ENCODE assay signal across 13 cellular contexts in genomic region chr16:74771656-74772315, GRCh38. TPM values are rescaled to one million over a fixed set of nuclear protein-coding genes. Genes with fewer than 3 reads are reported as not detected.
DNase-seq lines count a peak whose midpoint lies in the region; ATAC-seq and TF ChIP-seq lines count a peak whose summit lies in the region.
"Had no signal": no experiment of that assay in that cellular context is flagged by ENCODE, and none has a peak within 500 bp of the region (broad histone marks: within the 10 kb centered on the region; RNA-seq: fewer than 3 reads in every experiment).

No MANE protein-coding gene starts in this region.

- TF ChIP-seq CTCF in GM12864 (IDR thresholded peaks at IDR 0.05; ENCODE audit: low read depth, low read length, missing control alignments) = no peak
- TF ChIP-seq CTCF in foreskin keratinocyte (conservative IDR thresholded peaks at IDR 0.05) = no peak

- intact Hi-C loops in posterior vena cava (cut with DNase I) = no loop called here

- H3K4me1 ChIP-seq in foreskin keratinocyte = no peaks in the 10 kb centered on the region

- ATAC-seq in GM19372 (IDR thresholded peaks at IDR 0.05; ENCODE audit: low read depth, unreplicated experiment) (peak; percentile 53), HG02870 (IDR thresholded peaks at IDR 0.05; ENCODE audit: unreplicated experiment) (peak; percentile 71), foreskin keratinocyte (no peak)
- ATAC-seq: lower lobe of right lung had no signal

- H3K4me3 ChIP-seq in GM12864 (ENCODE audit: low read depth, low read length) = no peak overlapping the region
- H3K4me3 ChIP-seq: lower lobe of right lung had no signal

- peak; percentile 89 for DNase-seq in GM12864 (ENCODE audit: low read depth)
- DNase-seq in NAMALWA (ENCODE audit: low spot score) = peak; percentile 35
- no peak for DNase-seq in foreskin keratinocyte
- no peak for DNase-seq in NCI-H187 (lab: John Stamatoyannopoulos, UW)
- no peak for DNase-seq in posterior vena cava (ENCODE audit: low spot score)
- no peak for DNase-seq in stimulated activated naive CD4-positive, alpha-beta T cell treated with Interleukin-2 at 50 U/mL for 16 hours (lab: John Stamatoyannopoulos, UW)
- DNase-seq: activated T-cell treated with anti-CD3 and anti-CD28 coated beads, Interleukin-2, amount 50 U/mL, for 24 hours; lower lobe of right lung; NCI-H524 treated with DMSO at 0.1 percent for 48 hours; retina; T-helper 1 cell had no signal

- H3K27ac ChIP-seq in foreskin keratinocyte = no peak overlapping the region
- H3K27ac ChIP-seq: lower lobe of right lung had no signal

- peaks cover 51% of the 10 kb centered on the region for H3K27me3 ChIP-seq in foreskin keratinocyte

RNA-seq across cellular contexts. Expression of gene FA2H, which starts 2.8 kb away (rescaled TPM):
- total RNA-seq in foreskin keratinocyte (0.14 and 0.27 TPM in 2 replicates), posterior vena cava (not detected)
- polyA plus RNA-seq in foreskin keratinocyte = 0.17 and 0.18 TPM in 2 replicates

Comparison
In these comparisons a context has a peak if more than half of its experiments do, and no peak if none do; other contexts are left out.
1. DNase-seq: peak in GM12864 (single experiment) and NAMALWA (single experiment); none in foreskin keratinocyte (0 of 2), NCI-H187 (0 of 2), posterior vena cava (single experiment) and stimulated activated naive CD4-positive, alpha-beta T cell treated with Interleukin-2 at 50 U/mL for 16 hours (single experiment).